ENCODE assay signal across 8 cellular contexts in the genomic region with DNA sequence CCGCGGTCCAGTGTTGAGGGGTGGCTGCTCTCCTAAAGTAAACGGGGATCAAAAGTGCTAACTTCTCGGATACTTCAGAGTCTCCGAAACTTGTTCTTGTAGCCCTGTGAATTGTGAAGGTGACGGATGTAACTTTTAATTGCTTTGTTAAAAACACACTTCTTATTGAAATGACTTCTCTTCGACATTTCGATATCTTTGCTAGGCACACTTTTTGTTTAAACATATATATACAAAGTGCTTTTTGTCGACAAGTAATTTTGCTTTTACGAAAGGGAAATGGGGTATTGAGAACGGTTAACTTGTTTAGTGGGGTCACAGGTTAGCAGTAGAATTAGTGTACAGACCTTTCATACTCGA. TPM values are rescaled to one million over a fixed set of nuclear protein-coding genes. Genes with fewer than 3 reads are reported as not detected.
DNase-seq lines count a peak whose midpoint lies in the region; ATAC-seq and TF ChIP-seq lines count a peak whose summit lies in the region.

No MANE protein-coding gene starts in this region.

- DNase-seq in GM06990 (ENCODE audit: extremely low read depth, insufficient read length) (no peak), NCI-H146 (lab: John Stamatoyannopoulos, UW) (peak; percentile 52), dermis blood vessel endothelial cell (peak; percentile 28), posterior cingulate gyrus (no peak), HCEC 1CT (no peak), SK-N-DZ (ENCODE audit: low spot score) (no peak)

- peak overlapping the region; percentile 91 for H3K4me3 ChIP-seq in GM06990 (replicated peaks; ENCODE audit: low read depth, low read length)

- no peak for ATAC-seq in GM18511 (IDR thresholded peaks at IDR 0.05; ENCODE audit: unreplicated experiment)

- H3K4me3 Mint-ChIP-seq in nephron = peak overlapping the region; percentile 86 to 94 (median 94)

- no peaks in the 10 kb centered on the region for H3K4me1 Mint-ChIP-seq in nephron

- no peaks in the 10 kb centered on the region for H3K27me3 ChIP-seq in GM06990 (replicated peaks; ENCODE audit: control insufficient read depth, insufficient read depth, low read length)

- intact Hi-C loops in posterior cingulate gyrus (cut with DNase I) = loop anchor here (5.0 kb wide), 1 partner anchor 178 kb away; no protein-coding TSS in a partner anchor

- H3K36me3 Mint-ChIP-seq in nephron (ENCODE audit: low read depth) = peaks cover 32% of the 10 kb centered on the region

- H3K36me3 ChIP-seq in GM06990 (ENCODE audit: control insufficient read depth, insufficient read depth, low read length) = no peaks in the 10 kb centered on the region

- H3K27ac Mint-ChIP-seq in nephron = peak overlapping the region; percentile 71 to 96 (median 87)

- H3K9me3 Mint-ChIP-seq in nephron = peaks cover 47% of the 10 kb centered on the region

- peaks cover 14% of the 10 kb centered on the region for H3K27me3 Mint-ChIP-seq in nephron (ENCODE audit: low read depth)

- TF ChIP-seq CTCF in GM06990 (IDR thresholded peaks at IDR 0.05; ENCODE audit: insufficient read depth, low read length, poor library complexity, severe bottlenecking) (no peak), nephron (IDR thresholded peaks at IDR 0.05; ENCODE audit: unreplicated experiment in 3 of 3) (no peak)

RNA-seq across cellular contexts. Expression of gene ATP9B, which starts 0.6 kb away (rescaled TPM):
- total RNA-seq in dermis blood vessel endothelial cell = 26.9 and 27.4 TPM in 2 replicates
- polyA plus RNA-seq in SK-N-DZ (2014; cell fraction: cytosol; rRNA removed) = 5.5 and 5.6 TPM in 2 replicates
- 9.4 and 18.7 TPM in 2 replicates for polyA plus RNA-seq in SK-N-DZ (2014; cell fraction: nucleus; rRNA removed)

Comparison
In these comparisons a context has a peak if more than half of its experiments do, and no peak if none do; other contexts are left out.
1. DNase-seq: peak in NCI-H146 (single experiment) and dermis blood vessel endothelial cell (single experiment); none in GM06990 (single experiment), posterior cingulate gyrus (0 of 10), HCEC 1CT (single experiment) and SK-N-DZ (single experiment).